Comparison of ENCODE assay signal across 18 cellular contexts in genomic region chr12:87952850-87953249, GRCh38.
A peak's percentile ranks its signal among the peaks of the same experiment; 100 is the strongest.
DNase-seq lines count a peak whose midpoint lies in the region; ATAC-seq and TF ChIP-seq lines count a peak whose summit lies in the region.
"Had no signal": no experiment of that assay in that cellular context is flagged by ENCODE, and none has a peak within 500 bp of the region (broad histone marks: within the 10 kb centered on the region; RNA-seq: fewer than 3 reads in every experiment).

No MANE protein-coding gene starts in this region.

- H2AFZ ChIP-seq in HCT116 (ENCODE audit: low read depth, low read length, poor library complexity, severe bottlenecking) (peak overlapping the region; percentile 7), mesenchymal stem cell (ENCODE audit: low read depth, low read length) (no peak overlapping the region)

- TF ChIP-seq RAD21 in HCT116 (IDR thresholded peaks at IDR 0.05; ENCODE audit: low read depth) = no peak

- no peak overlapping the region for H3K23ac ChIP-seq in mesenchymal stem cell (ENCODE audit: low read length in 2 of 2)

- peak overlapping the region; percentile 72 for H4K8ac ChIP-seq in mesenchymal stem cell (ENCODE audit: low read length)

- H3K9me2 ChIP-seq in HCT116 (ENCODE audit: insufficient read depth) = no peaks in the 10 kb centered on the region

- BruUV-seq in HCT116 (replicated peaks; lab: Mats Ljungman, UMichigan) = no TSS peak

- CTCF ChIA-PET in HCT116 (lab: Charles Lee) = interaction anchor here (0.7 to 1.1 kb wide), 5 partner anchors 8 to 105 kb away, joined by 3 read pairs; no protein-coding TSS in a partner anchor

- no peak overlapping the region for H2BK120ac ChIP-seq in mesenchymal stem cell (ENCODE audit: low read depth, low read length)

- peak overlapping the region in 1 of 2 experiments; percentile 5 for H3K18ac ChIP-seq in mesenchymal stem cell (ENCODE audit: low read depth in 1 of 2, low read length in 2 of 2)

- H3K14ac ChIP-seq in mesenchymal stem cell (ENCODE audit: low read length in 2 of 2) = no peak overlapping the region

- no peak for TF ChIP-seq CTCF in HCT116 (IDR thresholded peaks at IDR 0.05 in 2 of 3, conservative IDR thresholded peaks at IDR 0.05 in 1 of 3; ENCODE audit: borderline replicate concordance in 1 of 3, insufficient read depth in 1 of 3, low read depth in 2 of 3, low read length in 2 of 3)
- TF ChIP-seq CTCF in VCaP (conservative IDR thresholded peaks at IDR 0.05) = no peak

- intact Hi-C loops in HCT116 (cut with micrococcal nuclease) = loop anchor here (2.0 to 10.0 kb wide), 3 partner anchors 608 to 1998 kb away; no protein-coding TSS in a partner anchor

- POLR2A ChIA-PET in HCT116 (lab: Charles Lee) = no interaction called here

- H3K4me2 ChIP-seq in HCT116 (ENCODE audit: low read length) (no peak overlapping the region), mesenchymal stem cell (ENCODE audit: low read length, poor library complexity, severe bottlenecking) (no peak overlapping the region)

- no peak for TF ChIP-seq POLR2A in HCT116 (IDR thresholded peaks at IDR 0.05; ENCODE audit: borderline replicate concordance, extremely low read depth, insufficient read depth, insufficient read length)

- no peak overlapping the region for H2BK15ac ChIP-seq in mesenchymal stem cell (ENCODE audit: low read depth, poor library complexity, severe bottlenecking)

- no peaks in the 10 kb centered on the region for H3K27me3 ChIP-seq in HCT116 (ENCODE audit: insufficient read depth, low read length)
- no peaks in the 10 kb centered on the region for H3K27me3 ChIP-seq in mesenchymal stem cell (ENCODE audit: control insufficient read depth in 1 of 2, insufficient read depth in 1 of 2, low read length in 2 of 2)
- H3K27me3 ChIP-seq: dorsolateral prefrontal cortex, tibial artery had no signal

- H3K4me1 ChIP-seq in HCT116 (ENCODE audit: control insufficient read depth in 1 of 2, insufficient read depth in 2 of 2, low read length in 2 of 2) = no peaks in the 10 kb centered on the region
- peaks cover 3% of the 10 kb centered on the region for H3K4me1 ChIP-seq in mesenchymal stem cell (ENCODE audit: control insufficient read depth, insufficient read depth, low read depth, low read length)

- H4K91ac ChIP-seq in mesenchymal stem cell (ENCODE audit: low read length) = peak overlapping the region; percentile 86

- H3K79me2 ChIP-seq in HCT116 (ENCODE audit: insufficient read depth, low read length) = no peaks in the 10 kb centered on the region

- peak overlapping the region; percentile 3 for H2AK5ac ChIP-seq in mesenchymal stem cell (ENCODE audit: low read length, severe bottlenecking)

- H3K4me3 ChIP-seq in HCT116 (replicated peaks in 1 of 2; ENCODE audit: low read depth in 1 of 2, low read length in 2 of 2) (no peak overlapping the region), mesenchymal stem cell (ENCODE audit: insufficient read depth in 1 of 2, low read depth in 1 of 2, low read length in 2 of 2) (no peak overlapping the region)
- H3K4me3 ChIP-seq: dorsolateral prefrontal cortex, tibial artery had no signal

- no peak overlapping the region for H2BK5ac ChIP-seq in mesenchymal stem cell (ENCODE audit: low read depth, low read length, poor library complexity, severe bottlenecking)

- H3K79me1 ChIP-seq in mesenchymal stem cell (replicated peaks; ENCODE audit: low read length, poor library complexity, severe bottlenecking) = no peaks in the 10 kb centered on the region

- H4K20me1 ChIP-seq in HCT116 (ENCODE audit: insufficient read depth) = no peaks in the 10 kb centered on the region

- DNase-seq in COLO829 (ENCODE audit: low spot score) (peak; percentile 43), HCT116 (ENCODE audit: low read depth, low spot score) (no peak), mesenchymal stem cell (no peak), cerebellar nuclear complex (lab: John Stamatoyannopoulos, UW) (no peak), NCI-H1105 (lab: John Stamatoyannopoulos, UW) (no peak)
- DNase-seq: activated CD4-positive, alpha-beta T cell treated with anti-CD3 and anti-CD28 coated beads, Interleukin-2, amount 50 U/mL, for 4 hours; activated effector memory CD4-positive, alpha-beta T cell treated with anti-CD3 and anti-CD28 coated beads, Interleukin-2, amount 50 U/mL, for 16 hours; CD4-positive, alpha-beta T cell; DMS79; naive thymus-derived CD4-positive, alpha-beta T cell; NCI-H1436 treated with DMSO at 0.1 percent for 48 hours; SIG-M5; stimulated activated naive CD4-positive, alpha-beta T cell; tibial artery had no signal

- H3K9me3 ChIP-seq in HCT116 (ENCODE audit: control insufficient read depth in 1 of 2, insufficient read depth in 1 of 2, low read depth in 1 of 2, low read length in 2 of 2) (no peaks in the 10 kb centered on the region), mesenchymal stem cell (ENCODE audit: control insufficient read depth, low read length) (no peaks in the 10 kb centered on the region)
- H3K9me3 ChIP-seq: tibial artery had no signal

- no peak overlapping the region for H3K4ac ChIP-seq in mesenchymal stem cell (ENCODE audit: low read depth in 1 of 2, low read length in 2 of 2)

- no peak overlapping the region for H2BK12ac ChIP-seq in mesenchymal stem cell (ENCODE audit: low read length in 2 of 2)

- no peak overlapping the region for H3K27ac ChIP-seq in HCT116 (ENCODE audit: low read depth, low read length)
- peak overlapping the region; percentile 40 for H3K27ac ChIP-seq in VCaP
- H3K27ac ChIP-seq in mesenchymal stem cell (ENCODE audit: low read length, poor library complexity, severe bottlenecking) = peak overlapping the region; percentile 26
- H3K27ac ChIP-seq: dorsolateral prefrontal cortex, tibial artery had no signal

- H3K36me3 ChIP-seq in HCT116 (ENCODE audit: control insufficient read depth in 1 of 2, insufficient read depth in 2 of 2, low read length in 2 of 2) (no peaks in the 10 kb centered on the region), mesenchymal stem cell (ENCODE audit: control insufficient read depth in 1 of 2, insufficient read depth in 2 of 2, low read depth in 1 of 2, low read length in 2 of 2) (no peaks in the 10 kb centered on the region)
- H3K36me3 ChIP-seq: tibial artery had no signal

- RAD21 ChIA-PET in HCT116 (lab: Charles Lee; ENCODE audit: low non-redundant PET in 1 of 2, low total read pairs in 2 of 2, uncharacterized antibody in 2 of 2, unreplicated experiment in 2 of 2) = no interaction called here

- WGBS in mesenchymal stem cell = 55% methylated on average over 4 of the region's 5 CpGs

- no peak overlapping the region for H3K9ac ChIP-seq in HCT116 (ENCODE audit: low read length)
- no peak overlapping the region for H3K9ac ChIP-seq in mesenchymal stem cell (ENCODE audit: low read length)

- peak; percentile 9; the same call in 1 of the 2 replicates for ATAC-seq in HCT116
- ATAC-seq in HG03045 (IDR thresholded peaks at IDR 0.05; ENCODE audit: unreplicated experiment) = no peak
- ATAC-seq in GM21529 (IDR thresholded peaks at IDR 0.05; ENCODE audit: unreplicated experiment) = no peak
- ATAC-seq: naive thymus-derived CD4-positive, alpha-beta T cell had no signal

TF ChIP-seq in HCT116, 20 proteins besides CTCF, POLR2A, EP300 and RAD21:
- TF ChIP-seq FOSL1 (IDR thresholded peaks at IDR 0.05; ENCODE audit: low read depth) = no peak
- TF ChIP-seq ELF1 (IDR thresholded peaks at IDR 0.05; ENCODE audit: borderline replicate concordance, low read depth) = no peak
- no peak for TF ChIP-seq POLR2AphosphoS5 (IDR thresholded peaks at IDR 0.05; ENCODE audit: low read depth, low read length)
- no peak for TF ChIP-seq SIN3A (IDR thresholded peaks at IDR 0.05; ENCODE audit: low read depth)
- TF ChIP-seq SRF (IDR thresholded peaks at IDR 0.05; ENCODE audit: low read depth) = no peak
